17 cellular contexts compared by ENCODE assay signal in the genomic region with DNA sequence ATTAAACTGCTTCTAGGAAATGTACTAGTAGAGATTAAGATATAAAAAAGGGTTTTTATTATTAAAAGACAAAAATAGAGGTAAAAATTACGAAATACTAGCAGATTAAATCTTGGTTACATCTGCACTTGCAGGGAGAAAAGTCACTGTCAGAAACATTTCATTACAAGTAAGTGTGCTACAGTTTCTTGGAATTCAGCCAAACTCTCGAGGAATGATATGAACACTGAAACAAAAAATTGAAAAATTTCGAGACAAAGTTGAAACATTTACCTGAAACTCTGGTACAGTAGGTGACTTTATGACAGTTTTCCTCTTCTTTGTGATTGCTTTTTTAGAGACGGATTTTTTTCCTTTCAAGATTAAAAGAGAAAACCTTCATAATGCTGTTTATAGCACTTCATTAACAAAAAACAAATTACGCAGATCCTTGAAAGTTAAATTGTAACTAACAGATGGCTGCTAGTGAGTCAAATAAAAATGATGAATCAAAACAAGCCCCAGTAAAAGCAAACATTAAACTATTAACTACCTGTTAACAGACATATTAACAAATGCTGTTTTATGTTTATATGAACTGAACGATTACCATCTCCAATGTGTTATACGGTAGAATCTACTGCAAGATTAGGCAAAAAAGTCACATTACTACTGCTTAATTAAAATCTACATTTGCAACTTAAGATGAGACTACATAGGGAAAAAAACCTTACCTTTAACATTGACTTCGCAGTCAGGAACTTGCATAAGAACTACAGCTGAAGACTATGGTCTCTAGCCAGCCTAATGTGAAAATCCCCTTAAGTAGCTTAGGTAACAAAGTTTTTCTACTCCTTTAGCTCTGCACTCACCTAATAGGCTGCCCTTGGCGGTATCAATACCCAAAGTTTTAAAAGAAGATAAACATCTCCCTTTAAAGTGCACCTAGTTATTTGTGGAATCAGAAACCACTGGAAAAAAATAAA.
A peak's percentile ranks its signal among the peaks of the same experiment; 100 is the strongest.
DNase-seq lines count a peak whose midpoint lies in the region; ATAC-seq and TF ChIP-seq lines count a peak whose summit lies in the region.
"Had no signal": no experiment of that assay in that cellular context is flagged by ENCODE, and none has a peak within 500 bp of the region (broad histone marks: within the 10 kb centered on the region; RNA-seq: fewer than 3 reads in every experiment).

No MANE protein-coding gene starts in this region.

- H3K4me1 ChIP-seq in PC-3 (ENCODE audit: insufficient read depth, low read length), result peaks cover 24% of the 10 kb centered on the region
- peaks cover 3% of the 10 kb centered on the region; the same call in 1 of the 2 replicates for H3K4me1 ChIP-seq in HAP-1

- no peak for TF ChIP-seq CTCF in PC-3 (conservative IDR thresholded peaks at IDR 0.05; ENCODE audit: low read depth, low read length)
- no peak for TF ChIP-seq CTCF in fibroblast of mammary gland (conservative IDR thresholded peaks at IDR 0.05; ENCODE audit: control insufficient read depth, insufficient read depth, low read depth, low read length)

- POLR2A ChIA-PET in PC-3 (lab: Charles Lee; ENCODE audit: unreplicated experiment), result no interaction called here

- H4K20me1 ChIP-seq in PC-3 (ENCODE audit: low read length), result no peaks in the 10 kb centered on the region

- no peak overlapping the region for H2AFZ ChIP-seq in PC-3 (ENCODE audit: low read length)
- H2AFZ ChIP-seq: PC-9 had no signal

- no TSS peak for BruUV-seq in PC-3 (replicated peaks; lab: Mats Ljungman, UMichigan)

- H3K4me1 Mint-ChIP-seq in activated T-cell treated with anti-CD3 and anti-CD28 coated beads, Interleukin-2, amount 50 U/mL, for 72 hours (ENCODE audit: low read depth), result peaks cover 15% of the 10 kb centered on the region

- H3K9ac ChIP-seq in PC-3 (ENCODE audit: low read length), result no peak overlapping the region

- H3K36me3 ChIP-seq in PC-3 (ENCODE audit: low read depth, low read length) (no peaks in the 10 kb centered on the region), HAP-1 (replicated peaks) (no peaks in the 10 kb centered on the region)
- H3K36me3 ChIP-seq: adrenal gland, suprapubic skin had no signal

- H3F3A ChIP-seq in PC-3 (ENCODE audit: low read length, unreplicated experiment), result no peaks in the 10 kb centered on the region

- H3K9me3 Mint-ChIP-seq in activated T-cell treated with anti-CD3 and anti-CD28 coated beads, Interleukin-2, amount 50 U/mL, for 72 hours, result no peaks in the 10 kb centered on the region
- H3K9me3 Mint-ChIP-seq: HFFc6 had no signal

- no peak overlapping the region for H3K4me3 Mint-ChIP-seq in activated T-cell treated with anti-CD3 and anti-CD28 coated beads, Interleukin-2, amount 50 U/mL, for 72 hours
- H3K4me3 Mint-ChIP-seq: HFFc6 had no signal

- H3K4me2 ChIP-seq in PC-3 (ENCODE audit: low read length), result peak overlapping the region; percentile 17; the same call in 1 of the 2 replicates
- H3K4me2 ChIP-seq: PC-9 had no signal

- no peak for DNase-seq in activated T-cell treated with anti-CD3 and anti-CD28 coated beads, Interleukin-2, amount 50 U/mL, for 72 hours
- no peak for DNase-seq in activated T-cell treated with anti-CD3 and anti-CD28 coated beads, Interleukin-2, amount 50 U/mL, for 48 hours
- DNase-seq in PC-3 (peak; percentile 21), fibroblast of mammary gland (ENCODE audit: low read depth) (peak; percentile 6), superior temporal gyrus (ENCODE audit: extremely low spot score) (peak; percentile 21), HAP-1 (ENCODE audit: low spot score in 2 of 2) (no peak)
- no peak for DNase-seq in activated naive CD4-positive, alpha-beta T cell (lab: John Stamatoyannopoulos, UW)
- DNase-seq: activated CD4-positive, alpha-beta T cell treated with anti-CD3 and anti-CD28 coated beads for 4 hours; adrenal gland; HFFc6; mesendoderm; MM.1S; NCI-H2171 treated with DMSO at 0.1 percent for 48 hours; PC-9 had no signal

- no peak overlapping the region for H3K27ac ChIP-seq in PC-3 (ENCODE audit: low read length)
- H3K27ac ChIP-seq: adrenal gland, coronary artery, PC-9, suprapubic skin had no signal

- in situ Hi-C loops in HAP-1 (cut with MboI; ENCODE audit: low sequenced_read_pairs), result no loop called here

- intact Hi-C loops in PC-3 (cut with micrococcal nuclease), result no loop called here

- no peaks in the 10 kb centered on the region for H3K79me2 ChIP-seq in PC-3 (ENCODE audit: low read length)

- H3K9me3 ChIP-seq in PC-3 (ENCODE audit: low read length), result no peaks in the 10 kb centered on the region
- no peaks in the 10 kb centered on the region for H3K9me3 ChIP-seq in HAP-1
- H3K9me3 ChIP-seq: adrenal gland, suprapubic skin had no signal

- H3K27me3 ChIP-seq in PC-3 (ENCODE audit: low read length) (no peaks in the 10 kb centered on the region), HAP-1 (ENCODE audit: low read depth) (no peaks in the 10 kb centered on the region)
- H3K27me3 ChIP-seq: adrenal gland, suprapubic skin had no signal

- no peak for ATAC-seq in activated T-cell treated with anti-CD3 and anti-CD28 coated beads, Interleukin-2, amount 50 U/mL, for 72 hours (replicated peaks in 1 of 2)
- no peak for ATAC-seq in PC-3
- no peak for ATAC-seq in HG03378 (IDR thresholded peaks at IDR 0.05; ENCODE audit: unreplicated experiment)

- H3K27me3 Mint-ChIP-seq in activated T-cell treated with anti-CD3 and anti-CD28 coated beads, Interleukin-2, amount 50 U/mL, for 72 hours (ENCODE audit: low read depth), result no peaks in the 10 kb centered on the region

- no peaks in the 10 kb centered on the region for H3K36me3 Mint-ChIP-seq in activated T-cell treated with anti-CD3 and anti-CD28 coated beads, Interleukin-2, amount 50 U/mL, for 72 hours (ENCODE audit: insufficient read depth in 2 of 2)

- CTCF ChIA-PET in PC-3 (lab: Charles Lee), result no interaction called here

- H3K4me3 ChIP-seq in PC-3 (ENCODE audit: low read length), result no peak overlapping the region
- H3K4me3 ChIP-seq in fibroblast of mammary gland (ENCODE audit: control insufficient read depth, low read depth, low read length), result no peak overlapping the region
- H3K4me3 ChIP-seq in HAP-1, result no peak overlapping the region
- H3K4me3 ChIP-seq: adrenal gland, coronary artery, PC-9, suprapubic skin had no signal

- peak overlapping the region; percentile 50 for H3K27ac Mint-ChIP-seq in activated T-cell treated with anti-CD3 and anti-CD28 coated beads, Interleukin-2, amount 50 U/mL, for 72 hours
- H3K27ac Mint-ChIP-seq: HFFc6 had no signal

- no peaks in the 10 kb centered on the region for H3K9me2 ChIP-seq in PC-3 (replicated peaks; ENCODE audit: low read length)

Comparison
In these comparisons a context has a peak if more than half of its experiments do, and no peak if none do; other contexts are left out.
1. DNase-seq: peak in PC-3 (single experiment), fibroblast of mammary gland (single experiment) and superior temporal gyrus (single experiment); none in activated T-cell treated with anti-CD3 and anti-CD28 coated beads, Interleukin-2, amount 50 U/mL, for 72 hours (0 of 2), activated T-cell treated with anti-CD3 and anti-CD28 coated beads, Interleukin-2, amount 50 U/mL, for 48 hours (0 of 2), HAP-1 (0 of 2) and activated naive CD4-positive, alpha-beta T cell (0 of 4).